Comparison of ENCODE assay signal across 8 cellular contexts in genomic region chr6:161228911-161229591, GRCh38. TPM values are rescaled to one million over a fixed set of nuclear protein-coding genes. Genes with fewer than 3 reads are reported as not detected.
DNase-seq lines count a peak whose midpoint lies in the region; ATAC-seq and TF ChIP-seq lines count a peak whose summit lies in the region.

No MANE protein-coding gene starts in this region.

- peaks cover 8% of the 10 kb centered on the region for H3K36me3 ChIP-seq in left ventricle myocardium inferior

- H3K27me3 Mint-ChIP-seq in activated T-helper 17 cell treated with anti-CD3 and anti-CD28 coated beads, Interleukin-2, amount 50 U/mL, for 72 hours: no peaks in the 10 kb centered on the region
- H3K27me3 Mint-ChIP-seq in stimulated activated naive B cell treated with anti-CD40 and anti-IgM and Interleukin-4, amounts not matched to agents 10 μg/mL and 1 μg/mL and 100 μg/mL, for 72 hours: no peaks in the 10 kb centered on the region

- no peaks in the 10 kb centered on the region for H3K9me3 ChIP-seq in left ventricle myocardium inferior (replicated peaks)

- peaks cover 42% of the 10 kb centered on the region for H3K4me1 Mint-ChIP-seq in activated T-helper 17 cell treated with anti-CD3 and anti-CD28 coated beads, Interleukin-2, amount 50 U/mL, for 72 hours
- H3K4me1 Mint-ChIP-seq in stimulated activated naive B cell treated with anti-CD40 and anti-IgM and Interleukin-4, amounts not matched to agents 10 μg/mL and 1 μg/mL and 100 μg/mL, for 72 hours: peaks cover 13 to 35% of the 10 kb centered on the region in 2 donors

- H3K27ac ChIP-seq in left ventricle myocardium inferior (replicated peaks): peak overlapping the region; percentile 13

- no peaks in the 10 kb centered on the region for H3K27me3 ChIP-seq in left ventricle myocardium inferior (ENCODE audit: low read depth)

- H3K9me3 Mint-ChIP-seq in activated T-helper 17 cell treated with anti-CD3 and anti-CD28 coated beads, Interleukin-2, amount 50 U/mL, for 72 hours: peaks cover 5% of the 10 kb centered on the region
- H3K9me3 Mint-ChIP-seq in stimulated activated naive B cell treated with anti-CD40 and anti-IgM and Interleukin-4, amounts not matched to agents 10 μg/mL and 1 μg/mL and 100 μg/mL, for 72 hours: peaks cover 5 to 8% of the 10 kb centered on the region in 2 donors

- peaks cover 38% of the 10 kb centered on the region for H3K4me1 ChIP-seq in left ventricle myocardium inferior

- H3K4me3 Mint-ChIP-seq in activated T-helper 17 cell treated with anti-CD3 and anti-CD28 coated beads, Interleukin-2, amount 50 U/mL, for 72 hours: peak overlapping the region; percentile 78
- peak overlapping the region in 1 of 2 donors; percentile 7 for H3K4me3 Mint-ChIP-seq in stimulated activated naive B cell treated with anti-CD40 and anti-IgM and Interleukin-4, amounts not matched to agents 10 μg/mL and 1 μg/mL and 100 μg/mL, for 72 hours

- intact Hi-C loops in left ventricle myocardium inferior (cut with micrococcal nuclease): no loop called here

- no peak for TF ChIP-seq CTCF in left ventricle myocardium inferior (IDR thresholded peaks at IDR 0.05; ENCODE audit: borderline replicate concordance)

- H3K4me3 ChIP-seq in left ventricle myocardium inferior: no peak overlapping the region

- H3K36me3 Mint-ChIP-seq in activated T-helper 17 cell treated with anti-CD3 and anti-CD28 coated beads, Interleukin-2, amount 50 U/mL, for 72 hours (ENCODE audit: low read depth): peaks cover 36% of the 10 kb centered on the region
- peaks cover 24 to 26% of the 10 kb centered on the region in 2 donors for H3K36me3 Mint-ChIP-seq in stimulated activated naive B cell treated with anti-CD40 and anti-IgM and Interleukin-4, amounts not matched to agents 10 μg/mL and 1 μg/mL and 100 μg/mL, for 72 hours

- H3K27ac Mint-ChIP-seq in activated T-helper 17 cell treated with anti-CD3 and anti-CD28 coated beads, Interleukin-2, amount 50 U/mL, for 72 hours: peak overlapping the region; percentile 80
- peak overlapping the region; percentile 6 for H3K27ac Mint-ChIP-seq in stimulated activated naive B cell treated with anti-CD40 and anti-IgM and Interleukin-4, amounts not matched to agents 10 μg/mL and 1 μg/mL and 100 μg/mL, for 72 hours

- ATAC-seq in GM18868 (IDR thresholded peaks at IDR 0.05; ENCODE audit: unreplicated experiment) (peak; percentile 56), HG03432 (IDR thresholded peaks at IDR 0.05; ENCODE audit: unreplicated experiment) (peak; percentile 74), GM19328 (IDR thresholded peaks at IDR 0.05; ENCODE audit: unreplicated experiment) (no peak)
- ATAC-seq in activated T-helper 17 cell treated with anti-CD3 and anti-CD28 coated beads, Interleukin-2, amount 50 U/mL, for 72 hours (replicated peaks): peak; percentile 90
- ATAC-seq in stimulated activated naive B cell treated with anti-CD40 and anti-IgM and Interleukin-4, amounts not matched to agents 10 μg/mL and 1 μg/mL and 100 μg/mL, for 72 hours (replicated peaks): peak; percentile 82 to 89

- DNase-seq in left ventricle myocardium inferior: no peak
- no peak for DNase-seq in stimulated activated naive B cell treated with anti-CD40 and anti-IgM and Interleukin-4, amounts not matched to agents 10 μg/mL and 1 μg/mL and 100 μg/mL, for 72 hours
- no peak for DNase-seq in activated CD8-positive, alpha-beta memory T cell treated with anti-CD3 and anti-CD28 coated beads, Interleukin-2, amount 50 U/mL, for 48 hours
- no peak for DNase-seq in NCI-H2107 treated with DMSO at 0.1 percent for 48 hours (lab: John Stamatoyannopoulos, UW; ENCODE audit: unreplicated experiment)

RNA-seq across cellular contexts. Expression of gene AGPAT4, which starts 44.8 kb away (rescaled TPM):
- 10 to 100 TPM; 12.3 to 13.2 TPM for total RNA-seq in activated T-helper 17 cell treated with anti-CD3 and anti-CD28 coated beads, Interleukin-2, amount 50 U/mL, for 72 hours
- total RNA-seq in left ventricle myocardium inferior: 2.2 TPM
